ENCODE assay signal across 17 cellular contexts in genomic region chr11:71298761-71299181, GRCh38. TPM values are rescaled to one million over a fixed set of nuclear protein-coding genes. Genes with fewer than 3 reads are reported as not detected.
DNase-seq lines count a peak whose midpoint lies in the region; ATAC-seq and TF ChIP-seq lines count a peak whose summit lies in the region.
"Had no signal": no experiment of that assay in that cellular context is flagged by ENCODE, and none has a peak within 500 bp of the region (broad histone marks: within the 10 kb centered on the region; RNA-seq: fewer than 3 reads in every experiment).

No MANE protein-coding gene starts in this region.

- H3K79me2 ChIP-seq in PC-3 (ENCODE audit: low read length), result no peaks in the 10 kb centered on the region

- H4K20me1 ChIP-seq in PC-3 (ENCODE audit: low read length), result no peaks in the 10 kb centered on the region
- H4K20me1 ChIP-seq: BLaER1 had no signal

- H3K4me1 Mint-ChIP-seq in type B pancreatic cell (ENCODE audit: unreplicated experiment), result peaks cover 25% of the 10 kb centered on the region
- H3K4me1 Mint-ChIP-seq in CD4-positive, alpha-beta T cell (ENCODE audit: low read depth), result no peaks in the 10 kb centered on the region

- H3K4me1 ChIP-seq in PC-3 (ENCODE audit: insufficient read depth, low read length), result peaks cover 34% of the 10 kb centered on the region
- no peaks in the 10 kb centered on the region for H3K4me1 ChIP-seq in breast epithelium
- peaks cover 0 to 2% of the 10 kb centered on the region in 2 donors for H3K4me1 ChIP-seq in lung (ENCODE audit: control insufficient read depth in 2 of 2, insufficient read depth in 2 of 2, low read length in 2 of 2)
- H3K4me1 ChIP-seq: spleen had no signal

- H3K27me3 Mint-ChIP-seq in type B pancreatic cell, result peaks cover under 1% of the 10 kb centered on the region
- peaks cover 42% of the 10 kb centered on the region for H3K27me3 Mint-ChIP-seq in CD4-positive, alpha-beta T cell

- TF ChIP-seq CTCF in PC-3 (conservative IDR thresholded peaks at IDR 0.05; ENCODE audit: low read depth, low read length) (no peak), breast epithelium (IDR thresholded peaks at IDR 0.05) (no peak), lung (IDR thresholded peaks at IDR 0.05; ENCODE audit: control extremely low read depth, extremely low read depth) (no peak), type B pancreatic cell (conservative IDR thresholded peaks at IDR 0.05) (no peak), omental fat pad (IDR thresholded peaks at IDR 0.05) (no peak)
- TF ChIP-seq CTCF in CD4-positive, alpha-beta T cell (IDR thresholded peaks at IDR 0.05), result no peak

- H3K4me3 ChIP-seq in PC-3 (ENCODE audit: low read length) (peak overlapping the region; percentile 13; the same call in 1 of the 2 replicates), breast epithelium (no peak overlapping the region), lung (no peak overlapping the region)
- H3K4me3 ChIP-seq: BLaER1, spleen, suprapubic skin had no signal

- peak overlapping the region; percentile 48 for H3K9ac ChIP-seq in PC-3 (ENCODE audit: low read length)
- H3K9ac ChIP-seq: BLaER1 had no signal

- H3K27ac ChIP-seq in PC-3 (ENCODE audit: low read length), result peak overlapping the region; percentile 84
- peak overlapping the region; percentile 15 to 76 for H3K27ac ChIP-seq in breast epithelium
- peak overlapping the region in 1 of 2 donors; percentile 17 for H3K27ac ChIP-seq in lung (ENCODE audit: low read depth in 1 of 2, low read length in 1 of 2)
- H3K27ac ChIP-seq in CD4-positive, alpha-beta T cell (ENCODE audit: low read depth, low read length), result no peak overlapping the region
- H3K27ac ChIP-seq: BLaER1, spleen, suprapubic skin had no signal

- TSS peak; percentile 94 for BruUV-seq in PC-3 (replicated peaks; lab: Mats Ljungman, UMichigan)

- WGBS in lung, 2 donors, result 93% methylated on average over 14 of the region's 14 CpGs

- peaks cover 7% of the 10 kb centered on the region for H3F3A ChIP-seq in PC-3 (ENCODE audit: low read length, unreplicated experiment)

- H3K9me2 ChIP-seq in PC-3 (replicated peaks; ENCODE audit: low read length), result no peaks in the 10 kb centered on the region

- H3K9me3 Mint-ChIP-seq in type B pancreatic cell, result no peaks in the 10 kb centered on the region
- no peaks in the 10 kb centered on the region for H3K9me3 Mint-ChIP-seq in CD4-positive, alpha-beta T cell
- H3K9me3 Mint-ChIP-seq: activated naive CD4-positive, alpha-beta T cell treated with anti-CD3 and anti-CD28 coated beads for 36 hours had no signal

- no peaks in the 10 kb centered on the region for H3K27me3 ChIP-seq in PC-3 (ENCODE audit: low read length)
- no peaks in the 10 kb centered on the region for H3K27me3 ChIP-seq in breast epithelium
- no peaks in the 10 kb centered on the region for H3K27me3 ChIP-seq in lung (ENCODE audit: control insufficient read depth, insufficient read depth)
- peaks cover 9% of the 10 kb centered on the region for H3K27me3 ChIP-seq in CD4-positive, alpha-beta T cell (ENCODE audit: control insufficient read depth, insufficient read depth, low read length)
- H3K27me3 ChIP-seq: BLaER1 had no signal

- no peaks in the 10 kb centered on the region for H3K36me3 ChIP-seq in PC-3 (ENCODE audit: low read depth, low read length)
- H3K36me3 ChIP-seq in breast epithelium, result no peaks in the 10 kb centered on the region
- H3K36me3 ChIP-seq in lung (ENCODE audit: control insufficient read depth in 2 of 2, insufficient read depth in 2 of 2, low read length in 2 of 2), result no peaks in the 10 kb centered on the region
- H3K36me3 ChIP-seq: BLaER1, spleen, suprapubic skin had no signal

- ATAC-seq in PC-3 (no peak; the same call in 1 of the 2 replicates), lung (ENCODE audit: insufficient read depth, low FRiP score) (no peak), omental fat pad (ENCODE audit: low FRiP score) (no peak)
- ATAC-seq in CD4-positive, alpha-beta T cell (ENCODE audit: poor library complexity), result no peak
- ATAC-seq: left ventricle myocardium superior; naive thymus-derived CD8-positive, alpha-beta T cell had no signal

- H3K9me3 ChIP-seq in PC-3 (ENCODE audit: low read length) (no peaks in the 10 kb centered on the region), breast epithelium (no peaks in the 10 kb centered on the region), lung (ENCODE audit: control insufficient read depth in 2 of 2, insufficient read depth in 1 of 2, low read length in 1 of 2) (peaks cover 0 to 5% of the 10 kb centered on the region in 2 donors)
- no peaks in the 10 kb centered on the region for H3K9me3 ChIP-seq in CD4-positive, alpha-beta T cell (ENCODE audit: control insufficient read depth, low read length)
- H3K9me3 ChIP-seq: suprapubic skin had no signal

- CTCF ChIA-PET in PC-3 (lab: Charles Lee), result interaction anchor here (0.9 to 1.5 kb wide), 4 partner anchors 30 to 48 kb away, joined by 3 to 13 read pairs (median 4); partner anchors contain the start of gene SHANK2
- CTCF ChIA-PET in CD4-positive, alpha-beta T cell (lab: Charles Lee), result no interaction called here

- DNase-seq in PC-3 (no peak), breast epithelium (ENCODE audit: low spot score in 2 of 2) (peak; percentile 9 to 15), lung (ENCODE audit: low spot score) (peak; percentile 24), type B pancreatic cell (ENCODE audit: extremely low spot score, unreplicated experiment) (peak; percentile 60), amniotic stem cell (lab: John Stamatoyannopoulos, UW) (no peak), omental fat pad (ENCODE audit: low spot score) (no peak)
- DNase-seq in CD4-positive, alpha-beta T cell, result no peak
- DNase-seq: activated CD4-positive, alpha-beta T cell treated with anti-CD3 and anti-CD28 coated beads, Interleukin-2, amount 50 U/mL, for 4 hours; activated naive CD4-positive, alpha-beta T cell treated with anti-CD3 and anti-CD28 coated beads for 36 hours; cortex of kidney; left ventricle myocardium superior; NCI-H1436 treated with DMSO at 0.1 percent for 48 hours; NCI-H2227 treated with DMSO at 0.1 percent for 48 hours; spleen had no signal

- H3K36me3 Mint-ChIP-seq in type B pancreatic cell, result no peaks in the 10 kb centered on the region
- no peaks in the 10 kb centered on the region for H3K36me3 Mint-ChIP-seq in CD4-positive, alpha-beta T cell (ENCODE audit: low read depth)

- no peak for TF ChIP-seq POLR2A in breast epithelium (IDR thresholded peaks at IDR 0.05)

- POLR2A ChIA-PET in PC-3 (lab: Charles Lee; ENCODE audit: unreplicated experiment), result interaction anchor here (1.0 kb wide), 1 partner anchor 12 kb away, joined by 7 read pairs; no protein-coding TSS in a partner anchor
- POLR2A ChIA-PET in CD4-positive, alpha-beta T cell (lab: Charles Lee), result no interaction called here

- peak overlapping the region; percentile 64 for H3K4me2 ChIP-seq in PC-3 (ENCODE audit: low read length)
- H3K4me2 ChIP-seq: BLaER1 had no signal

- peak overlapping the region; percentile 64 for H3K4me3 Mint-ChIP-seq in type B pancreatic cell
- no peak overlapping the region for H3K4me3 Mint-ChIP-seq in CD4-positive, alpha-beta T cell
- H3K4me3 Mint-ChIP-seq: activated naive CD4-positive, alpha-beta T cell treated with anti-CD3 and anti-CD28 coated beads for 36 hours; naive thymus-derived CD8-positive, alpha-beta T cell had no signal

- H2AFZ ChIP-seq in PC-3 (ENCODE audit: low read length), result peak overlapping the region; percentile 28; the same call in 1 of the 2 replicates

- peak overlapping the region; percentile 99 for H3K27ac Mint-ChIP-seq in type B pancreatic cell
- no peak overlapping the region for H3K27ac Mint-ChIP-seq in CD4-positive, alpha-beta T cell
- H3K27ac Mint-ChIP-seq: activated naive CD4-positive, alpha-beta T cell treated with anti-CD3 and anti-CD28 coated beads for 36 hours; naive thymus-derived CD8-positive, alpha-beta T cell had no signal

- intact Hi-C loops in PC-3 (cut with micrococcal nuclease) (loop anchor here (1.0 kb wide), 1 partner anchor 45 kb away; no protein-coding TSS in a partner anchor), breast epithelium (cut with DNase I; ENCODE audit: low total_unique reads) (no loop called here)
- intact Hi-C loops in CD4-positive, alpha-beta T cell (cut with DNase I, micrococcal nuclease), result no loop called here

RNA-seq across cellular contexts. Expression of gene SHANK2, which starts 46.4 kb away (rescaled TPM):
- total RNA-seq in PC-3 (2014; rRNA removed), result 33.2 and 45.0 TPM in 2 replicates
- total RNA-seq in breast epithelium, result 10 to 100 TPM in 2 of 3 donors, 1 to 10 TPM in 1; 1.3 to 38.8 (median 33.1) TPM
- total RNA-seq in lung, result 10 to 100 TPM; 42.7 to 55.4 TPM
- polyA plus RNA-seq in lung, result 1 to 10 TPM; 3.0 to 9.0 TPM
- 25.9 and 49.4 TPM in 2 replicates for total RNA-seq in type B pancreatic cell (ENCODE audit: low replicate concordance)
- total RNA-seq in CD4-positive, alpha-beta T cell, result not detected
- total RNA-seq in omental fat pad, result 1 to 10 TPM in 3 of 4 donors, under 1 TPM in 1; 0.82 to 9.6 (median 5.6) TPM
- total RNA-seq: activated naive CD4-positive, alpha-beta T cell treated with anti-CD3 and anti-CD28 coated beads for 36 hours; naive thymus-derived CD8-positive, alpha-beta T cell had no signal
- polyA plus RNA-seq: naive thymus-derived CD8-positive, alpha-beta T cell had no signal

Comparison
In these comparisons a context has a peak if more than half of its experiments do, and no peak if none do; other contexts are left out.
1. DNase-seq: peak in breast epithelium (2 of 2), lung (single experiment) and type B pancreatic cell (single experiment); none in PC-3 (single experiment), CD4-positive, alpha-beta T cell (0 of 10), amniotic stem cell (single experiment) and omental fat pad (single experiment).